ENCODE assay signal across 1 cellular context in the genomic region with DNA sequence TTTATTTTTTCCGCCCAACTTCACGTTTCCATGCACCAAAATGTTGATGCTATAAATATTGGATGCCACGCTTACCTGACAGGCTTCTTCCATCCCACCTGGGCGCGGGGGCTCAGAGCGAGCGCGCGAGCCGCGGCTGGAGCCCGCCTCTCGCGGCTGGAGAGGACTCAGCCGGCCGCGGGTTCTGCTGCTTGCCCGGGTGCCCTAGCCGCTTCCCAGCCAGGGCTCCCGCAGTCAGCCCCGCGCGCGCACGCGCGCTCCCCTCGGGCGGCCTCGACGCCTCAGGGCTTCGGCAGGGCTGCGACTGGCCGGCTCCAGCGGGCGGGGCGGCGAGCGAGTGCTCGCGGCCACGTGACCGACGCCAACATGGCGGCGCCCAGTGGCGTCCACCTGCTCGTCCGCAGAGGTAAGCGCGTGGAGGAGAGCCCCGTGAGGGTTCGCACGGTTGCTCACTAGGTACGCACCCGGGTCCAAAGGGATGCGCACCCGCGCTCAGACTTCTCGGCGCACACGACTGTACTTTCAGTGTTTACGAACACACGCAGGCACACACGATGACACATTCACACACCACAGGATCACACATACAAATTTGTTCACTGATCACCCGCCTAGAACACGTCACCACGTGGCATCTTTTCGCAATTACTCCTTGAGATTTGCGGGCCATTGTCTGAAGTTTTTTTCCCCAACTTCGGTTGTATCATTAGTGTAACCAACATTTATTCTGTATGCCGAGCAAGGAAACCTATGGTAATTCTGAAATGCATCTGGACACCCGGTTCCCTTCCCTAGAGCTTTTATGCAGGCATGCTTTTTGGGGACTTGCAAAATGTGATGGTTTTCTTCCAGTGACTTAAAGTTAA.
TF ChIP-seq lines count a peak whose summit lies in the region.

A gene (plus strand): TSS at position 350 of the 866 bp plus-strand sequence. CDS start 17 bp downstream, at position 367.

TF ChIP-seq in K562, 482 proteins besides CTCF, POLR2A, EP300 and RAD21 (continued from another document and continues in another):
- no peak for TF ChIP-seq FUS (optimal IDR thresholded peaks at IDR 0.05; ENCODE audit: low read depth, low read length)
- TF ChIP-seq TFAM (CRISPR knock-in tag; conservative IDR thresholded peaks at IDR 0.05): no peak
- TF ChIP-seq, protein P1, sequence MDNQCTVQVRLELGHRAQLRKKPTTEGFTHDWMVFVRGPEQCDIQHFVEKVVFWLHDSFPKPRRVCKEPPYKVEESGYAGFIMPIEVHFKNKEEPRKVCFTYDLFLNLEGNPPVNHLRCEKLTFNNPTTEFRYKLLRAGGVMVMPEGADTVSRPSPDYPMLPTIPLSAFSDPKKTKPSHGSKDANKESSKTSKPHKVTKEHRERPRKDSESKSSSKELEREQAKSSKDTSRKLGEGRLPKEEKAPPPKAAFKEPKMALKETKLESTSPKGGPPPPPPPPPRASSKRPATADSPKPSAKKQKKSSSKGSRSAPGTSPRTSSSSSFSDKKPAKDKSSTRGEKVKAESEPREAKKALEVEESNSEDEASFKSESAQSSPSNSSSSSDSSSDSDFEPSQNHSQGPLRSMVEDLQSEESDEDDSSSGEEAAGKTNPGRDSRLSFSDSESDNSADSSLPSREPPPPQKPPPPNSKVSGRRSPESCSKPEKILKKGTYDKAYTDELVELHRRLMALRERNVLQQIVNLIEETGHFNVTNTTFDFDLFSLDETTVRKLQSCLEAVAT (IDR thresholded peaks at IDR 0.05): peak in 1 of 2 experiments; percentile 42; a peak in 1 of 4 replicates
- TF ChIP-seq BRD4 (IDR thresholded peaks at IDR 0.05): peak; percentile 87; the same call in 1 of the 2 replicates
- TF ChIP-seq, protein P2, sequence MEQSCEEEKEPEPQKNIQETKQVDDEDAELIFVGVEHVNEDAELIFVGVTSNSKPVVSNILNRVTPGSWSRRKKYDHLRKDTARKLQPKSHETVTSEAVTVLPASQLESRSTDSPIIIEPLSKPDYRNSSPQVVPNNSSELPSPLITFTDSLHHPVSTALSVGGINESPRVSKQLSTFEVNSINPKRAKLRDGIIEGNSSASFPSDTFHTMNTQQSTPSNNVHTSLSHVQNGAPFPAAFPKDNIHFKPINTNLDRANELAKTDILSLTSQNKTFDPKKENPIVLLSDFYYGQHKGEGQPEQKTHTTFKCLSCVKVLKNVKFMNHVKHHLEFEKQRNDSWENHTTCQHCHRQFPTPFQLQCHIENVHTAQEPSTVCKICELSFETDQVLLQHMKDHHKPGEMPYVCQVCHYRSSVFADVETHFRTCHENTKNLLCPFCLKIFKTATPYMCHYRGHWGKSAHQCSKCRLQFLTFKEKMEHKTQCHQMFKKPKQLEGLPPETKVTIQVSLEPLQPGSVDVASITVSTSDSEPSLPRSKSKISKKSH (CRISPR knock-in tag; IDR thresholded peaks at IDR 0.05): no peak
- TF ChIP-seq, protein P3, sequence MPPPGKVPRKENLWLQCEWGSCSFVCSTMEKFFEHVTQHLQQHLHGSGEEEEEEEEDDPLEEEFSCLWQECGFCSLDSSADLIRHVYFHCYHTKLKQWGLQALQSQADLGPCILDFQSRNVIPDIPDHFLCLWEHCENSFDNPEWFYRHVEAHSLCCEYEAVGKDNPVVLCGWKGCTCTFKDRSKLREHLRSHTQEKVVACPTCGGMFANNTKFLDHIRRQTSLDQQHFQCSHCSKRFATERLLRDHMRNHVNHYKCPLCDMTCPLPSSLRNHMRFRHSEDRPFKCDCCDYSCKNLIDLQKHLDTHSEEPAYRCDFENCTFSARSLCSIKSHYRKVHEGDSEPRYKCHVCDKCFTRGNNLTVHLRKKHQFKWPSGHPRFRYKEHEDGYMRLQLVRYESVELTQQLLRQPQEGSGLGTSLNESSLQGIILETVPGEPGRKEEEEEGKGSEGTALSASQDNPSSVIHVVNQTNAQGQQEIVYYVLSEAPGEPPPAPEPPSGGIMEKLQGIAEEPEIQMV (tag; conservative IDR thresholded peaks at IDR 0.05; ENCODE audit: low read depth): no peak
- no peak for TF ChIP-seq ZNF134 (CRISPR knock-in tag; conservative IDR thresholded peaks at IDR 0.05)
- TF ChIP-seq TCF3 (CRISPR knock-in tag; IDR thresholded peaks at IDR 0.05): peak; percentile 46
- peak; percentile 77; the same call in 1 of the 2 replicates for TF ChIP-seq ZNF282 (CRISPR knock-in tag; IDR thresholded peaks at IDR 0.05)
- TF ChIP-seq SIX5 (IDR thresholded peaks at IDR 0.05; ENCODE audit: borderline replicate concordance in 1 of 2, insufficient read depth in 1 of 2, low read depth in 1 of 2, low read length in 2 of 2): peak in 1 of 2 experiments; percentile 12; a peak in 1 of 4 replicates
- TF ChIP-seq, protein P4, sequence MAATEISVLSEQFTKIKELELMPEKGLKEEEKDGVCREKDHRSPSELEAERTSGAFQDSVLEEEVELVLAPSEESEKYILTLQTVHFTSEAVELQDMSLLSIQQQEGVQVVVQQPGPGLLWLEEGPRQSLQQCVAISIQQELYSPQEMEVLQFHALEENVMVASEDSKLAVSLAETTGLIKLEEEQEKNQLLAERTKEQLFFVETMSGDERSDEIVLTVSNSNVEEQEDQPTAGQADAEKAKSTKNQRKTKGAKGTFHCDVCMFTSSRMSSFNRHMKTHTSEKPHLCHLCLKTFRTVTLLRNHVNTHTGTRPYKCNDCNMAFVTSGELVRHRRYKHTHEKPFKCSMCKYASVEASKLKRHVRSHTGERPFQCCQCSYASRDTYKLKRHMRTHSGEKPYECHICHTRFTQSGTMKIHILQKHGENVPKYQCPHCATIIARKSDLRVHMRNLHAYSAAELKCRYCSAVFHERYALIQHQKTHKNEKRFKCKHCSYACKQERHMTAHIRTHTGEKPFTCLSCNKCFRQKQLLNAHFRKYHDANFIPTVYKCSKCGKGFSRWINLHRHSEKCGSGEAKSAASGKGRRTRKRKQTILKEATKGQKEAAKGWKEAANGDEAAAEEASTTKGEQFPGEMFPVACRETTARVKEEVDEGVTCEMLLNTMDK (IDR thresholded peaks at IDR 0.05; ENCODE audit: borderline replicate concordance, insufficient read depth, low read depth, low read length, poor library complexity, severe bottlenecking): peak; percentile 31
- no peak for TF ChIP-seq ZNF3 (CRISPR knock-in tag; IDR thresholded peaks at IDR 0.05)
- no peak for TF ChIP-seq ZSCAN29 (IDR thresholded peaks at IDR 0.05)
- 0 out of 2 replicates have a peak, but pooled peaks have one; percentile 48 for TF ChIP-seq LEF1 (IDR thresholded peaks at IDR 0.05)
- peak; percentile 84; the same call in 1 of the 2 replicates for TF ChIP-seq HLTF (IDR thresholded peaks at IDR 0.05)
- TF ChIP-seq MYBL2 (IDR thresholded peaks at IDR 0.05; ENCODE audit: low read depth): no peak
- TF ChIP-seq MYBL2 (CRISPR knock-in tag; IDR thresholded peaks at IDR 0.05; ENCODE audit: borderline replicate concordance): no peak
- TF ChIP-seq, protein P5, sequence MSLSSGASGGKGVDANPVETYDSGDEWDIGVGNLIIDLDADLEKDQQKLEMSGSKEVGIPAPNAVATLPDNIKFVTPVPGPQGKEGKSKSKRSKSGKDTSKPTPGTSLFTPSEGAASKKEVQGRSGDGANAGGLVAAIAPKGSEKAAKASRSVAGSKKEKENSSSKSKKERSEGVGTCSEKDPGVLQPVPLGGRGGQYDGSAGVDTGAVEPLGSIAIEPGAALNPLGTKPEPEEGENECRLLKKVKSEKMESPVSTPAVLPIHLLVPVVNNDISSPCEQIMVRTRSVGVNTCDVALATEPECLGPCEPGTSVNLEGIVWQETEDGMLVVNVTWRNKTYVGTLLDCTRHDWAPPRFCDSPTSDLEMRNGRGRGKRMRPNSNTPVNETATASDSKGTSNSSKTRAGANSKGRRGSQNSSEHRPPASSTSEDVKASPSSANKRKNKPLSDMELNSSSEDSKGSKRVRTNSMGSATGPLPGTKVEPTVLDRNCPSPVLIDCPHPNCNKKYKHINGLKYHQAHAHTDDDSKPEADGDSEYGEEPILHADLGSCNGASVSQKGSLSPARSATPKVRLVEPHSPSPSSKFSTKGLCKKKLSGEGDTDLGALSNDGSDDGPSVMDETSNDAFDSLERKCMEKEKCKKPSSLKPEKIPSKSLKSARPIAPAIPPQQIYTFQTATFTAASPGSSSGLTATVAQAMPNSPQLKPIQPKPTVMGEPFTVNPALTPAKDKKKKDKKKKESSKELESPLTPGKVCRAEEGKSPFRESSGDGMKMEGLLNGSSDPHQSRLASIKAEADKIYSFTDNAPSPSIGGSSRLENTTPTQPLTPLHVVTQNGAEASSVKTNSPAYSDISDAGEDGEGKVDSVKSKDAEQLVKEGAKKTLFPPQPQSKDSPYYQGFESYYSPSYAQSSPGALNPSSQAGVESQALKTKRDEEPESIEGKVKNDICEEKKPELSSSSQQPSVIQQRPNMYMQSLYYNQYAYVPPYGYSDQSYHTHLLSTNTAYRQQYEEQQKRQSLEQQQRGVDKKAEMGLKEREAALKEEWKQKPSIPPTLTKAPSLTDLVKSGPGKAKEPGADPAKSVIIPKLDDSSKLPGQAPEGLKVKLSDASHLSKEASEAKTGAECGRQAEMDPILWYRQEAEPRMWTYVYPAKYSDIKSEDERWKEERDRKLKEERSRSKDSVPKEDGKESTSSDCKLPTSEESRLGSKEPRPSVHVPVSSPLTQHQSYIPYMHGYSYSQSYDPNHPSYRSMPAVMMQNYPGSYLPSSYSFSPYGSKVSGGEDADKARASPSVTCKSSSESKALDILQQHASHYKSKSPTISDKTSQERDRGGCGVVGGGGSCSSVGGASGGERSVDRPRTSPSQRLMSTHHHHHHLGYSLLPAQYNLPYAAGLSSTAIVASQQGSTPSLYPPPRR (CRISPR knock-in tag; IDR thresholded peaks at IDR 0.05; ENCODE audit: borderline replicate concordance): peak; percentile 93; the same call in 1 of the 2 replicates
- TF ChIP-seq ZNF644 (tag; IDR thresholded peaks at IDR 0.05; ENCODE audit: low read depth): peak; percentile 91
- no peak for TF ChIP-seq COPS2 (conservative IDR thresholded peaks at IDR 0.05)
- TF ChIP-seq TRIM28 (IDR thresholded peaks at IDR 0.05): peak; percentile 82
- peak; percentile 100 for TF ChIP-seq HDAC1 (IDR thresholded peaks at IDR 0.05)
- no peak for TF ChIP-seq ZNF239 (CRISPR knock-in tag; IDR thresholded peaks at IDR 0.05)
- TF ChIP-seq, protein P6, sequence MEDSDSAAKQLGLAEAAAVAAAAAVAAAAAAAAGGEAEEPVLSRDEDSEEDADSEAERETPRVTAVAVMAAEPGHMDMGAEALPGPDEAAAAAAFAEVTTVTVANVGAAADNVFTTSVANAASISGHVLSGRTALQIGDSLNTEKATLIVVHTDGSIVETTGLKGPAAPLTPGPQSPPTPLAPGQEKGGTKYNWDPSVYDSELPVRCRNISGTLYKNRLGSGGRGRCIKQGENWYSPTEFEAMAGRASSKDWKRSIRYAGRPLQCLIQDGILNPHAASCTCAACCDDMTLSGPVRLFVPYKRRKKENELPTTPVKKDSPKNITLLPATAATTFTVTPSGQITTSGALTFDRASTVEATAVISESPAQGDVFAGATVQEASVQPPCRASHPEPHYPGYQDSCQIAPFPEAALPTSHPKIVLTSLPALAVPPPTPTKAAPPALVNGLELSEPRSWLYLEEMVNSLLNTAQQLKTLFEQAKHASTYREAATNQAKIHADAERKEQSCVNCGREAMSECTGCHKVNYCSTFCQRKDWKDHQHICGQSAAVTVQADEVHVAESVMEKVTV (CRISPR knock-in tag; IDR thresholded peaks at IDR 0.05): peak; percentile 56
- TF ChIP-seq ZNF143 (CRISPR knock-in tag; IDR thresholded peaks at IDR 0.05): no peak
- peak; percentile 79 for TF ChIP-seq KAT7 (CRISPR knock-in tag; IDR thresholded peaks at IDR 0.05; ENCODE audit: borderline replicate concordance)
- TF ChIP-seq STAT5B (CRISPR knock-in tag; IDR thresholded peaks at IDR 0.05): no peak
- TF ChIP-seq BRD9 (IDR thresholded peaks at IDR 0.05; ENCODE audit: low read depth, partially characterized antibody): peak; percentile 80
- TF ChIP-seq CC2D1A (IDR thresholded peaks at IDR 0.05): 0 out of 2 replicates have a peak, but pooled peaks have one; percentile 17
- TF ChIP-seq WHSC1 (IDR thresholded peaks at IDR 0.05; ENCODE audit: low read length): no peak
- TF ChIP-seq MTA1 (IDR thresholded peaks at IDR 0.05; ENCODE audit: borderline replicate concordance): 0 out of 2 replicates have a peak, but pooled peaks have one; percentile 27
- TF ChIP-seq, protein P7, sequence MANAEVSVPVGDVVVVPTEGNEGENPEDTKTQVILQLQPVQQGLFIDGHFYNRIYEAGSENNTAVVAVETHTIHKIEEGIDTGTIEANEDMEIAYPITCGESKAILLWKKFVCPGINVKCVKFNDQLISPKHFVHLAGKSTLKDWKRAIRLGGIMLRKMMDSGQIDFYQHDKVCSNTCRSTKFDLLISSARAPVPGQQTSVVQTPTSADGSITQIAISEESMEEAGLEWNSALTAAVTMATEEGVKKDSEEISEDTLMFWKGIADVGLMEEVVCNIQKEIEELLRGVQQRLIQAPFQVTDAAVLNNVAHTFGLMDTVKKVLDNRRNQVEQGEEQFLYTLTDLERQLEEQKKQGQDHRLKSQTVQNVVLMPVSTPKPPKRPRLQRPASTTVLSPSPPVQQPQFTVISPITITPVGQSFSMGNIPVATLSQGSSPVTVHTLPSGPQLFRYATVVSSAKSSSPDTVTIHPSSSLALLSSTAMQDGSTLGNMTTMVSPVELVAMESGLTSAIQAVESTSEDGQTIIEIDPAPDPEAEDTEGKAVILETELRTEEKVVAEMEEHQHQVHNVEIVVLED (CRISPR knock-in tag; IDR thresholded peaks at IDR 0.05): peak; percentile 51
- TF ChIP-seq, protein P8, sequence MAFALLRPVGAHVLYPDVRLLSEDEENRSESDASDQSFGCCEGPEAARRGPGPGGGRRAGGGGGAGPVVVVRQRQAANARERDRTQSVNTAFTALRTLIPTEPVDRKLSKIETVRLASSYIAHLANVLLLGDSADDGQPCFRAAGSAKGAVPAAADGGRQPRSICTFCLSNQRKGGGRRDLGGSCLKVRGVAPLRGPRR (CRISPR knock-in tag; IDR thresholded peaks at IDR 0.05): no peak
- TF ChIP-seq CBX3 (IDR thresholded peaks at IDR 0.05; ENCODE audit: borderline replicate concordance in 1 of 2, low read length in 2 of 2): peak in 1 of 2 experiments; percentile 52; a peak in 1 of 3 replicates
- TF ChIP-seq ZNF764 (CRISPR knock-in tag; IDR thresholded peaks at IDR 0.05; ENCODE audit: low read depth): 0 out of 2 replicates have a peak, but pooled peaks have one; percentile 25
- TF ChIP-seq, protein P9, sequence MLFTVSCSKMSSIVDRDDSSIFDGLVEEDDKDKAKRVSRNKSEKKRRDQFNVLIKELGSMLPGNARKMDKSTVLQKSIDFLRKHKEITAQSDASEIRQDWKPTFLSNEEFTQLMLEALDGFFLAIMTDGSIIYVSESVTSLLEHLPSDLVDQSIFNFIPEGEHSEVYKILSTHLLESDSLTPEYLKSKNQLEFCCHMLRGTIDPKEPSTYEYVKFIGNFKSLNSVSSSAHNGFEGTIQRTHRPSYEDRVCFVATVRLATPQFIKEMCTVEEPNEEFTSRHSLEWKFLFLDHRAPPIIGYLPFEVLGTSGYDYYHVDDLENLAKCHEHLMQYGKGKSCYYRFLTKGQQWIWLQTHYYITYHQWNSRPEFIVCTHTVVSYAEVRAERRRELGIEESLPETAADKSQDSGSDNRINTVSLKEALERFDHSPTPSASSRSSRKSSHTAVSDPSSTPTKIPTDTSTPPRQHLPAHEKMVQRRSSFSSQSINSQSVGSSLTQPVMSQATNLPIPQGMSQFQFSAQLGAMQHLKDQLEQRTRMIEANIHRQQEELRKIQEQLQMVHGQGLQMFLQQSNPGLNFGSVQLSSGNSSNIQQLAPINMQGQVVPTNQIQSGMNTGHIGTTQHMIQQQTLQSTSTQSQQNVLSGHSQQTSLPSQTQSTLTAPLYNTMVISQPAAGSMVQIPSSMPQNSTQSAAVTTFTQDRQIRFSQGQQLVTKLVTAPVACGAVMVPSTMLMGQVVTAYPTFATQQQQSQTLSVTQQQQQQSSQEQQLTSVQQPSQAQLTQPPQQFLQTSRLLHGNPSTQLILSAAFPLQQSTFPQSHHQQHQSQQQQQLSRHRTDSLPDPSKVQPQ (CRISPR knock-in tag; IDR thresholded peaks at IDR 0.05; ENCODE audit: borderline replicate concordance): 0 out of 2 replicates have a peak, but pooled peaks have one; percentile 43
- peak; percentile 74 for TF ChIP-seq SETDB1 (IDR thresholded peaks at IDR 0.05; ENCODE audit: low read length)
- TF ChIP-seq HDAC2 (IDR thresholded peaks at IDR 0.05): peak; percentile 99
- no peak for TF ChIP-seq SNRNP70 (optimal IDR thresholded peaks at IDR 0.05; ENCODE audit: low read depth, low read length)
- TF ChIP-seq KLF6 (CRISPR knock-in tag; IDR thresholded peaks at IDR 0.05; ENCODE audit: borderline replicate concordance): 0 out of 2 replicates have a peak, but pooled peaks have one; percentile 21
